ENCODE assay signal across 9 cellular contexts in genomic region chr19:40416918-40417713, GRCh38. TPM values are rescaled to one million over a fixed set of nuclear protein-coding genes. Genes with fewer than 3 reads are reported as not detected.
A peak's percentile ranks its signal among the peaks of the same experiment; 100 is the strongest.
DNase-seq lines count a peak whose midpoint lies in the region; ATAC-seq and TF ChIP-seq lines count a peak whose summit lies in the region.
"Had no signal": no experiment of that assay in that cellular context is flagged by ENCODE, and none has a peak within 500 bp of the region (broad histone marks: within the 10 kb centered on the region; RNA-seq: fewer than 3 reads in every experiment).

No MANE protein-coding gene starts in this region.

- H3K27me3 Mint-ChIP-seq in activated CD4-positive, alpha-beta T cell treated with anti-CD3 and anti-CD28 coated beads, Interleukin-2, amount 10 ng/mL, durations not matched to agents 24 days and 14 days, result no peaks in the 10 kb centered on the region
- H3K27me3 Mint-ChIP-seq in activated T-helper 17 cell treated with anti-CD3 and anti-CD28 coated beads, Interleukin-2, amount 50 U/mL, for 72 hours, result no peaks in the 10 kb centered on the region
- H3K27me3 Mint-ChIP-seq in type B pancreatic cell, result no peaks in the 10 kb centered on the region

- DNase-seq in activated CD4-positive, alpha-beta T cell treated with anti-CD3 and anti-CD28 coated beads, Interleukin-2, amount 10 ng/mL, durations not matched to agents 24 days and 14 days, result peak; percentile 70
- no peak for DNase-seq in activated CD4-positive, alpha-beta T cell treated with anti-CD3 and anti-CD28 coated beads for 4 hours
- DNase-seq in type B pancreatic cell (ENCODE audit: extremely low spot score, unreplicated experiment), result no peak
- no peak for DNase-seq in DMS153 treated with DMSO at 0.1 percent for 48 hours (lab: John Stamatoyannopoulos, UW; ENCODE audit: unreplicated experiment)
- DNase-seq in SIG-M5 (lab: John Stamatoyannopoulos, UW), result no peak
- DNase-seq: NCI-H1105 had no signal

- intact Hi-C loops in activated CD4-positive, alpha-beta T cell treated with anti-CD3 and anti-CD28 coated beads, Interleukin-2, amount 10 ng/mL, durations not matched to agents 24 days and 14 days (cut with micrococcal nuclease), result no loop called here

- H3K36me3 ChIP-seq in iPS-15b (ENCODE audit: control insufficient read depth, insufficient read depth, low read length), result no peaks in the 10 kb centered on the region

- no peaks in the 10 kb centered on the region for H3K9me3 Mint-ChIP-seq in activated CD4-positive, alpha-beta T cell treated with anti-CD3 and anti-CD28 coated beads, Interleukin-2, amount 10 ng/mL, durations not matched to agents 24 days and 14 days
- H3K9me3 Mint-ChIP-seq in activated T-helper 17 cell treated with anti-CD3 and anti-CD28 coated beads, Interleukin-2, amount 50 U/mL, for 72 hours, result no peaks in the 10 kb centered on the region
- no peaks in the 10 kb centered on the region for H3K9me3 Mint-ChIP-seq in type B pancreatic cell

- peak overlapping the region; percentile 18 for H3K4me3 Mint-ChIP-seq in activated CD4-positive, alpha-beta T cell treated with anti-CD3 and anti-CD28 coated beads, Interleukin-2, amount 10 ng/mL, durations not matched to agents 24 days and 14 days
- H3K4me3 Mint-ChIP-seq in activated T-helper 17 cell treated with anti-CD3 and anti-CD28 coated beads, Interleukin-2, amount 50 U/mL, for 72 hours, result peak overlapping the region; percentile 55
- H3K4me3 Mint-ChIP-seq in type B pancreatic cell, result no peak overlapping the region

- peaks cover 4% of the 10 kb centered on the region for H3K36me3 Mint-ChIP-seq in activated CD4-positive, alpha-beta T cell treated with anti-CD3 and anti-CD28 coated beads, Interleukin-2, amount 10 ng/mL, durations not matched to agents 24 days and 14 days (ENCODE audit: low read depth)
- H3K36me3 Mint-ChIP-seq in activated T-helper 17 cell treated with anti-CD3 and anti-CD28 coated beads, Interleukin-2, amount 50 U/mL, for 72 hours (ENCODE audit: low read depth), result peaks cover 11% of the 10 kb centered on the region
- no peaks in the 10 kb centered on the region for H3K36me3 Mint-ChIP-seq in type B pancreatic cell

- H3K9me3 ChIP-seq in iPS-15b (ENCODE audit: control insufficient read depth, insufficient read depth, low read length), result no peaks in the 10 kb centered on the region

- H3K4me1 Mint-ChIP-seq in activated CD4-positive, alpha-beta T cell treated with anti-CD3 and anti-CD28 coated beads, Interleukin-2, amount 10 ng/mL, durations not matched to agents 24 days and 14 days, result peaks cover 34% of the 10 kb centered on the region
- H3K4me1 Mint-ChIP-seq in activated T-helper 17 cell treated with anti-CD3 and anti-CD28 coated beads, Interleukin-2, amount 50 U/mL, for 72 hours, result peaks cover 11% of the 10 kb centered on the region
- peaks cover 18% of the 10 kb centered on the region for H3K4me1 Mint-ChIP-seq in type B pancreatic cell (ENCODE audit: unreplicated experiment)

- ATAC-seq in activated T-helper 17 cell treated with anti-CD3 and anti-CD28 coated beads, Interleukin-2, amount 50 U/mL, for 72 hours (replicated peaks), result peak; percentile 11
- no peak for ATAC-seq in GM21619 (IDR thresholded peaks at IDR 0.05; ENCODE audit: unreplicated experiment)

- no peak for TF ChIP-seq CTCF in type B pancreatic cell (conservative IDR thresholded peaks at IDR 0.05)

- peak overlapping the region; percentile 14 for H3K27ac Mint-ChIP-seq in activated CD4-positive, alpha-beta T cell treated with anti-CD3 and anti-CD28 coated beads, Interleukin-2, amount 10 ng/mL, durations not matched to agents 24 days and 14 days
- H3K27ac Mint-ChIP-seq in activated T-helper 17 cell treated with anti-CD3 and anti-CD28 coated beads, Interleukin-2, amount 50 U/mL, for 72 hours, result peak overlapping the region; percentile 95
- peak overlapping the region; percentile 33 for H3K27ac Mint-ChIP-seq in type B pancreatic cell

- no peak overlapping the region for H3K4me3 ChIP-seq in iPS-15b (ENCODE audit: low read depth, low read length)

- no peaks in the 10 kb centered on the region for H3K27me3 ChIP-seq in iPS-15b (ENCODE audit: control insufficient read depth, insufficient read depth, low read length)

- H3K9ac ChIP-seq in iPS-15b (ENCODE audit: low read depth, low read length), result peak overlapping the region; percentile 26

- peaks cover 3% of the 10 kb centered on the region for H3K4me1 ChIP-seq in iPS-15b (ENCODE audit: control insufficient read depth, insufficient read depth, low read length)

RNA-seq across cellular contexts. Expression of gene PRX, which starts 3.9 kb away (rescaled TPM):
- total RNA-seq in activated CD4-positive, alpha-beta T cell treated with anti-CD3 and anti-CD28 coated beads, Interleukin-2, amount 10 ng/mL, durations not matched to agents 24 days and 14 days, result 0.84 and 0.90 TPM in 2 replicates
- total RNA-seq in activated T-helper 17 cell treated with anti-CD3 and anti-CD28 coated beads, Interleukin-2, amount 50 U/mL, for 72 hours, result 1 to 10 TPM in 1 of 2 donors, under 1 TPM in 1; 0.82 to 1.3 TPM
- 1.2 and 11.7 TPM in 2 replicates for total RNA-seq in type B pancreatic cell (ENCODE audit: low replicate concordance)

RNA-seq across cellular contexts. Expression of gene SERTAD1, which starts 8.7 kb away (rescaled TPM):
- total RNA-seq in activated CD4-positive, alpha-beta T cell treated with anti-CD3 and anti-CD28 coated beads, Interleukin-2, amount 10 ng/mL, durations not matched to agents 24 days and 14 days, result 19.3 and 20.8 TPM in 2 replicates
- 10 to 100 TPM; 14.3 to 34.4 TPM for total RNA-seq in activated T-helper 17 cell treated with anti-CD3 and anti-CD28 coated beads, Interleukin-2, amount 50 U/mL, for 72 hours
- total RNA-seq in type B pancreatic cell (ENCODE audit: low replicate concordance), result 9.2 and 14.4 TPM in 2 replicates

RNA-seq across cellular contexts. Expression of gene SERTAD3, which starts 27.0 kb away (rescaled TPM):
- 10.8 and 12.5 TPM in 2 replicates for total RNA-seq in activated CD4-positive, alpha-beta T cell treated with anti-CD3 and anti-CD28 coated beads, Interleukin-2, amount 10 ng/mL, durations not matched to agents 24 days and 14 days
- 10 to 100 TPM; 14.3 to 23.9 TPM for total RNA-seq in activated T-helper 17 cell treated with anti-CD3 and anti-CD28 coated beads, Interleukin-2, amount 50 U/mL, for 72 hours
- total RNA-seq in type B pancreatic cell (ENCODE audit: low replicate concordance), result 33.7 and 41.7 TPM in 2 replicates

RNA-seq across cellular contexts. Expression of gene HIPK4, which starts 27.1 kb away (rescaled TPM):
- total RNA-seq in activated CD4-positive, alpha-beta T cell treated with anti-CD3 and anti-CD28 coated beads, Interleukin-2, amount 10 ng/mL, durations not matched to agents 24 days and 14 days, result not detected in 2 replicates
- not detected for total RNA-seq in activated T-helper 17 cell treated with anti-CD3 and anti-CD28 coated beads, Interleukin-2, amount 50 U/mL, for 72 hours
- total RNA-seq in type B pancreatic cell (ENCODE audit: low replicate concordance), result 0.12 TPM in 1 of 2 replicates, not detected in the other

RNA-seq across cellular contexts. Expression of gene BLVRB, which starts 48.4 kb away (rescaled TPM):
- total RNA-seq in activated CD4-positive, alpha-beta T cell treated with anti-CD3 and anti-CD28 coated beads, Interleukin-2, amount 10 ng/mL, durations not matched to agents 24 days and 14 days, result 7.5 and 10.6 TPM in 2 replicates
- 10 to 100 TPM; 27.1 to 55.5 TPM for total RNA-seq in activated T-helper 17 cell treated with anti-CD3 and anti-CD28 coated beads, Interleukin-2, amount 50 U/mL, for 72 hours
- total RNA-seq in type B pancreatic cell (ENCODE audit: low replicate concordance), result 32.2 and 47.9 TPM in 2 replicates

Comparison
In these comparisons a context has a peak if more than half of its experiments do, and no peak if none do; other contexts are left out.
1. H3K27ac Mint-ChIP-seq: peak in every context shown above with its lines; median percentile 95 in activated T-helper 17 cell treated with anti-CD3 and anti-CD28 coated beads, Interleukin-2, amount 50 U/mL, for 72 hours; 33 in type B pancreatic cell; 14 in activated CD4-positive, alpha-beta T cell treated with anti-CD3 and anti-CD28 coated beads, Interleukin-2, amount 10 ng/mL, durations not matched to agents 24 days and 14 days.